Comparison of ENCODE assay signal across 9 cellular contexts in the genomic region with DNA sequence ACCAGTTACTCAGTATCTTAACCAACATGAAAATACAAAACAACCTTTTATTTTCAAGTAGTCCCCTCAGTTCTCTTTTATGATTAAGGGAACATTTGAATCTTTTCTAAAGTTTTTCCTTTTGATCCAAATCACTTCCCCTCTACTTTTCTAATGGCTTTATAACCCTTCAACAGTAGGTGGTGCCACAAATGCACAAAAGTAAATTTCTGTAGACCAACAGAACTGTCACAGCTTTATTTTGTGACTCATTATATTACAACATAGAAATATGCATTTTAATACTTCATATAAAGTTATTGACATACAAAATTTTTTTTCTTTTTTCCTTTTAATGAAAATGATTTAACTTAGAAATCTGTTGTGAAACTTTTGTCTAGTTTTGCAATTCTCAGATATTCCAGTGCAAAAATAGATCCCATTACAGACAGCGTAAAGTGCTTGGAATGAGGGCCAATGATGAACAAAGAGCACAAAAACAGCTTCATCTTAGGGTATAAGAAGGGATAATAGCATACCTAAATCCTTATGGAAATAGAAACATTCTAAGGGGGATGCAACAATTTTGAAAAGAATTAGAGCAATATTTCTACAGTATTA. TPM values are rescaled to one million over a fixed set of nuclear protein-coding genes. Genes with fewer than 3 reads are reported as not detected.
DNase-seq lines count a peak whose midpoint lies in the region; ATAC-seq and TF ChIP-seq lines count a peak whose summit lies in the region.
"Had no signal": no experiment of that assay in that cellular context is flagged by ENCODE, and none has a peak within 500 bp of the region (broad histone marks: within the 10 kb centered on the region; RNA-seq: fewer than 3 reads in every experiment).

No MANE protein-coding gene starts in this region.

- CTCF ChIA-PET in Calu3 (lab: Charles Lee): interaction anchor here (0.7 kb wide), 1 partner anchor 82 kb away, joined by 3 read pairs; no protein-coding TSS in a partner anchor

- H3K27ac Mint-ChIP-seq in Calu3 (ENCODE audit: unreplicated experiment): no peak overlapping the region

- ATAC-seq in GM21576 (IDR thresholded peaks at IDR 0.05; ENCODE audit: unreplicated experiment): peak; percentile 38
- peak; percentile 38 for ATAC-seq in sciatic nerve
- ATAC-seq in HG03097 (IDR thresholded peaks at IDR 0.05; ENCODE audit: low FRiP score, unreplicated experiment): no peak
- ATAC-seq in HG02973 (IDR thresholded peaks at IDR 0.05; ENCODE audit: unreplicated experiment): no peak

- no peaks in the 10 kb centered on the region for H3K27me3 ChIP-seq in dorsolateral prefrontal cortex

- DNase-seq in Calu3 (peak; percentile 13), NCI-H345 (lab: John Stamatoyannopoulos, UW) (peak; percentile 10), dorsolateral prefrontal cortex (no peak), sciatic nerve (ENCODE audit: low spot score) (no peak)
- no peak for DNase-seq in central memory CD4-positive, alpha-beta T cell
- DNase-seq: left cardiac atrium had no signal

- no peak overlapping the region for H3K4me3 Mint-ChIP-seq in Calu3 (ENCODE audit: low read depth, unreplicated experiment)

- no peaks in the 10 kb centered on the region for H3K36me3 Mint-ChIP-seq in Calu3 (ENCODE audit: insufficient read depth, unreplicated experiment)

- H3K9me3 Mint-ChIP-seq in Calu3 (ENCODE audit: low read depth, unreplicated experiment): no peaks in the 10 kb centered on the region

- intact Hi-C loops in Calu3 (cut with micrococcal nuclease; ENCODE audit: unreplicated experiment) (loop anchor here (1.0 to 5.0 kb wide), 4 partner anchors 82 to 634 kb away; partner anchors contain the start of gene ABCA1), dorsolateral prefrontal cortex (cut with DNase I) (no loop called here), sciatic nerve (cut with DNase I) (no loop called here)

- H3K4me1 Mint-ChIP-seq in Calu3 (ENCODE audit: low read depth, unreplicated experiment): no peaks in the 10 kb centered on the region

- no TSS peak for BruUV-seq in Calu3 (replicated peaks; lab: Mats Ljungman, UMichigan)

- H3K27ac ChIP-seq in dorsolateral prefrontal cortex: peak overlapping the region in 1 of 59 donors; percentile 24

- no peak overlapping the region for H3K4me3 ChIP-seq in dorsolateral prefrontal cortex

- TF ChIP-seq CTCF in Calu3 (IDR thresholded peaks at IDR 0.05; ENCODE audit: unreplicated experiment): peak; percentile 20
- TF ChIP-seq CTCF in dorsolateral prefrontal cortex (IDR thresholded peaks at IDR 0.05 in 54 of 56, conservative IDR thresholded peaks at IDR 0.05 in 2 of 56; ENCODE audit: low read depth in 1 of 56, partially characterized antibody in 56 of 56): peak in 55 of 56 donors; percentile 10 to 64 (median 41)

- peaks cover 10% of the 10 kb centered on the region for H3K27me3 Mint-ChIP-seq in Calu3 (ENCODE audit: unreplicated experiment)

RNA-seq across cellular contexts. Expression of gene NIPSNAP3B, which starts 17.0 kb away (rescaled TPM):
- total RNA-seq in Calu3 (2022) (0.83 and 1.1 TPM in 2 replicates), dorsolateral prefrontal cortex (10 to 100 TPM in 99 of 120 experiments, 1 to 10 TPM in 21; 3.9 to 21.5 (median 13.1) TPM), sciatic nerve (5.7 TPM)

RNA-seq across cellular contexts. Expression of gene NIPSNAP3A, which starts 33.4 kb away (rescaled TPM):
- total RNA-seq in Calu3 (2022) (7.4 and 8.0 TPM in 2 replicates), dorsolateral prefrontal cortex (10 to 100 TPM; 13.9 to 29.9 (median 22.9) TPM), sciatic nerve (28.9 TPM)

Comparison
In these comparisons a context has a peak if more than half of its experiments do, and no peak if none do; other contexts are left out.
1. DNase-seq: peak in Calu3 (single experiment) and NCI-H345 (single experiment); none in dorsolateral prefrontal cortex (0 of 10), sciatic nerve (single experiment) and central memory CD4-positive, alpha-beta T cell (single experiment).
2. ATAC-seq: peak in GM21576 (single experiment) and sciatic nerve (single experiment); none in HG03097 (single experiment) and HG02973 (single experiment).